In the genomic region with DNA sequence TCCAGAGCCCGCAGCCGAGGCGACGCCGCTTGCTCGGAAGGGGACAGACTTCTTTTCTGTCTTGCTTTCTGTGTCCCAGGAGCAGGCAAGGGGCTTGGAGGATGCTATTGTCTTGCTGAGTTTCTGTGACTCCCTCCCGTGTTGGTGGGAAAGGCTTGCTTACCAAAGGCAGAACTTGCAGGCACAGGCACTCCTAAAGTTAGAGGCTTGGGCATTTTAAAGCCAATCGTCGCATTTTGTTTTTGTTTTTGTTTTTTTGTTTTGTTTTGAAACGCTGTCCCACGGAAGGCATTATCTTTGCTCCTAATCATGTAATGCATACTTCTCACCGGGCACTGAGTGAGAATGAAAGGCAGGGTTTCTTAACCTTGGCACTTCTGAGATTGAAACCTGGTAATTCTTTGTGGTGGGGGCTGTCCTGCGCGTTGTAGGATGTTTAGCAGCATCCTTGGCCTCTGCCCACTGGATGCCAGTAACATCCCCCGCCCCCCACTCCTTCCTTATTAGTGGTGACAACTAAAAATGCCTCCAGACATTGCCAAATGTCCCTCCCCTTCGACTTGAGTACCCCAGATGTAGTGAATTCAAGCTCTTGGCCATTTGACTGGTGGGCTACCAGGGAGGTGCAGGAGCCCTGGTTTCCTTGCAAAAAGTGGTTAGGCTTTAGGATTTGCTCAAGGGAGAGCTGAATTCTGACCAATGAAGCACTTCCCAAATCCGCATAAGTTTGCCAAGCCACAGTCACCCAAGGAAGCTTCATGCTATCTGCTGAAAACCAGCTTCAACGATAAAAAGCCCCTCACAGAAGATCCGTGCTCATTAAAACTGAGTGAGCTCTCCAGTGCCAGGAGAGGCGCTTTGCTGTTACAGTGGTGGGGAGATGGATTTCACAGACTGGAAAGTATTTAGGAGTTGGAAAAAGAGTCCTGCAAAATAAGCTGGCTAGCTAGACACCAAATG, we compare ENCODE assay signal across 9 cellular contexts. TPM values are rescaled to one million over a fixed set of nuclear protein-coding genes. Genes with fewer than 3 reads are reported as not detected.
DNase-seq lines count a peak whose midpoint lies in the region; ATAC-seq and TF ChIP-seq lines count a peak whose summit lies in the region.
"Had no signal": no experiment of that assay in that cellular context is flagged by ENCODE, and none has a peak within 500 bp of the region (broad histone marks: within the 10 kb centered on the region; RNA-seq: fewer than 3 reads in every experiment).

No MANE protein-coding gene starts in this region.

- peak overlapping the region; percentile 98 for H3K4me3 ChIP-seq in AG10803 (ENCODE audit: low read length)
- peak overlapping the region; percentile 97 for H3K4me3 ChIP-seq in HUES64 (ENCODE audit: low read length)
- peak overlapping the region; percentile 82 for H3K4me3 ChIP-seq in astrocyte of the cerebellum (ENCODE audit: low read depth, low read length)
- H3K4me3 ChIP-seq in liver (ENCODE audit: low read depth in 1 of 3, low read length in 3 of 3): peak overlapping the region in 2 of 3 donors; percentile 61 to 68

- in situ Hi-C loops in astrocyte of the cerebellum (cut with HindIII; ENCODE audit: low sequenced_read_pairs): loop anchor here (25.0 kb wide), 1 partner anchor 98 kb away; no protein-coding TSS in a partner anchor

- ATAC-seq in GM19452 (IDR thresholded peaks at IDR 0.05; ENCODE audit: unreplicated experiment): no peak
- ATAC-seq in GM19023 (IDR thresholded peaks at IDR 0.05; ENCODE audit: unreplicated experiment): no peak

- peaks cover 22% of the 10 kb centered on the region; the same call in 1 of the 2 replicates for H3K27me3 ChIP-seq in HUES64 (ENCODE audit: insufficient read depth, low read length)
- H3K27me3 ChIP-seq in liver (ENCODE audit: control insufficient read depth in 4 of 4, insufficient read depth in 4 of 4, low read length in 3 of 4): peaks cover 0 to 21% (median 1%) of the 10 kb centered on the region in 4 donors

- 2% methylated on average over 20 of the region's 20 CpGs for WGBS in HUES64
- WGBS in liver: 7% methylated on average over 20 of the region's 20 CpGs

- H3K9ac ChIP-seq in HUES64 (ENCODE audit: low read depth, low read length): peak overlapping the region; percentile 83
- no peak overlapping the region for H3K9ac ChIP-seq in liver (ENCODE audit: low read depth in 1 of 2, low read length in 2 of 2)

- no peaks in the 10 kb centered on the region for H3K36me3 ChIP-seq in HUES64 (ENCODE audit: insufficient read depth, low read length)
- no peaks in the 10 kb centered on the region for H3K36me3 ChIP-seq in liver (ENCODE audit: control insufficient read depth in 4 of 4, insufficient read depth in 3 of 4, low read depth in 1 of 4, low read length in 3 of 4)
- H3K36me3 ChIP-seq: neutrophil had no signal

- no peak for TF ChIP-seq RAD21 in liver (IDR thresholded peaks at IDR 0.05)

- TF ChIP-seq CTCF in AG10803 (conservative IDR thresholded peaks at IDR 0.05; ENCODE audit: low read length) (peak; percentile 44), astrocyte of the cerebellum (IDR thresholded peaks at IDR 0.05; ENCODE audit: low read depth, low read length, missing control alignments) (peak; percentile 36), liver (IDR thresholded peaks at IDR 0.05; ENCODE audit: low read depth, low read length, missing input control) (no peak)

- H3K9me3 ChIP-seq in HUES64 (ENCODE audit: insufficient read depth, low read depth, low read length): no peaks in the 10 kb centered on the region
- H3K9me3 ChIP-seq in liver (ENCODE audit: control insufficient read depth in 4 of 4, low read length in 3 of 4): no peaks in the 10 kb centered on the region
- H3K9me3 ChIP-seq: neutrophil had no signal

- H3K4me1 ChIP-seq in HUES64 (ENCODE audit: insufficient read depth, low read length): peaks cover 19% of the 10 kb centered on the region
- H3K4me1 ChIP-seq in liver (ENCODE audit: control insufficient read depth in 4 of 4, insufficient read depth in 4 of 4, low read length in 3 of 4): peaks cover 2 to 15% (median 10%) of the 10 kb centered on the region in 4 donors

- DNase-seq in AG10803 (ENCODE audit: low read depth) (peak; percentile 67), astrocyte of the cerebellum (ENCODE audit: low read depth) (no peak), superior temporal gyrus (ENCODE audit: extremely low spot score) (peak; percentile 35), HPDE6-E6E7 (ENCODE audit: extremely low spot score) (no peak)

- H3K27ac ChIP-seq in HUES64 (ENCODE audit: low read depth, low read length) (peak overlapping the region; percentile 38; the same call in 1 of the 2 replicates), liver (ENCODE audit: low read depth in 1 of 2, low read length in 2 of 2) (no peak overlapping the region)
- H3K27ac ChIP-seq: neutrophil had no signal

TF ChIP-seq in liver, 16 proteins besides CTCF, POLR2A, EP300 and RAD21:
- TF ChIP-seq HNF4G (IDR thresholded peaks at IDR 0.05) (no peak), SP1 (IDR thresholded peaks at IDR 0.05) (no peak), RXRA (IDR thresholded peaks at IDR 0.05) (no peak), EGR1 (IDR thresholded peaks at IDR 0.05; ENCODE audit: low read depth in 2 of 2) (no peak), NR2F2 (IDR thresholded peaks at IDR 0.05) (no peak), TAF1 (conservative IDR thresholded peaks at IDR 0.05) (no peak)
- TF ChIP-seq, protein P1, sequence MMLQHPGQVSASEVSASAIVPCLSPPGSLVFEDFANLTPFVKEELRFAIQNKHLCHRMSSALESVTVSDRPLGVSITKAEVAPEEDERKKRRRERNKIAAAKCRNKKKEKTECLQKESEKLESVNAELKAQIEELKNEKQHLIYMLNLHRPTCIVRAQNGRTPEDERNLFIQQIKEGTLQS (IDR thresholded peaks at IDR 0.05): no peak
- TF ChIP-seq, protein P2, sequence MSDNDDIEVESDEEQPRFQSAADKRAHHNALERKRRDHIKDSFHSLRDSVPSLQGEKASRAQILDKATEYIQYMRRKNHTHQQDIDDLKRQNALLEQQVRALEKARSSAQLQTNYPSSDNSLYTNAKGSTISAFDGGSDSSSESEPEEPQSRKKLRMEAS (IDR thresholded peaks at IDR 0.05): no peak

RNA-seq across cellular contexts. Expression of a gene that starts 1.1 kb away (rescaled TPM):
- 28.4 TPM for polyA plus RNA-seq in HUES64 (2013, experiment 1 of 2)
- polyA plus RNA-seq in HUES64 (2013, experiment 2 of 2): 29.4 TPM
- 1 to 10 TPM; 1.9 to 3.6 TPM for total RNA-seq in liver
- 1 to 10 TPM in 1 of 2 donors, under 1 TPM in 1; 0.60 to 1.7 TPM for polyA plus RNA-seq in liver

RNA-seq across cellular contexts. Expression of a gene that starts 39.7 kb away (rescaled TPM):
- not detected for polyA plus RNA-seq in HUES64 (2013, experiment 1 of 2)
- not detected for polyA plus RNA-seq in HUES64 (2013, experiment 2 of 2)
- not detected for total RNA-seq in liver
- not detected for polyA plus RNA-seq in liver

Comparison
In these comparisons a context has a peak if more than half of its experiments do, and no peak if none do; other contexts are left out.
1. DNase-seq: peak in AG10803 (single experiment) and superior temporal gyrus (single experiment); none in astrocyte of the cerebellum (single experiment) and HPDE6-E6E7 (single experiment).
2. Peak in every context shown above with its lines, with median percentiles within 50 percentile points of each other: H3K4me3 ChIP-seq.